In the genomic region with DNA sequence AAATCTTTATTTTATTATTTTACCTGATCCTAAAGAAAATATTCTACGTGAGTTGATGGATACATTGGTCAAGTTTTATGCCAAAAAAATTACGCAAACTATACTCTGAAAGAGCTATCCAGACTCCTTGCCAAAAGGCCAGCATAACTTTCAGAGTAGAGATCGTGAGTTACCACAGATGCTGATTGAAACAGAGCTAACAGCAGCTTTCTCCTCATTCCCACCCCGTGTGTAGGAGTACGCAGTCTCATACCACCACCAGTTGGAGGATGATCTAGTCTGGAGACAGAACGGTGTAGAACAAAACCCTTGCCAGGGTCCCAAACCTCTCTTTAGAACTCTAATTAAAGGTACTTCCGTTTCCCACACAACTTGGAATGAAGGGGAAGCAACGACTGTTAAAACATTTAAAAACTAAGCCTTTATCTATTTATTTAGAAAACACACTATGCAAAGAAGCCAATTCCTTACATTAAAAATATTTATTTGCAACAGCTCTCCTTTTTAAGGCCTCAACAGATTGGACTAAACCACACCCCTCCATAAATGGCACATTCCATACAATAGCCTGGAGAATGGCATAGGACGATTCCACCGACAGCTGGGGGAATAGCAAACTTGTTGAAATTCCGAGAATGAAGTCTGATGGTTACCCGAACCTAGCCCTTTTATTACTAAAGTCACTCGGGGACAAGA, we compare ENCODE assay signal across 8 cellular contexts. TPM values are rescaled to one million over a fixed set of nuclear protein-coding genes. Genes with fewer than 3 reads are reported as not detected.
DNase-seq lines count a peak whose midpoint lies in the region; ATAC-seq and TF ChIP-seq lines count a peak whose summit lies in the region.

No MANE protein-coding gene starts in this region.

- peak overlapping the region; percentile 98 for H3K4me3 Mint-ChIP-seq in activated CD8-positive, alpha-beta T cell treated with anti-CD3 and anti-CD28 coated beads, Interleukin-2, amount 10 ng/mL, durations not matched to agents 7 days and 5 days

- peak overlapping the region; percentile 88 for H3K27ac Mint-ChIP-seq in activated CD8-positive, alpha-beta T cell treated with anti-CD3 and anti-CD28 coated beads, Interleukin-2, amount 10 ng/mL, durations not matched to agents 7 days and 5 days

- peaks cover under 1% of the 10 kb centered on the region for H3K27me3 Mint-ChIP-seq in activated CD8-positive, alpha-beta T cell treated with anti-CD3 and anti-CD28 coated beads, Interleukin-2, amount 10 ng/mL, durations not matched to agents 7 days and 5 days (ENCODE audit: low read depth)

- peak overlapping the region; percentile 88 for H3K4me2 ChIP-seq in fibroblast of lung (ENCODE audit: extremely low read depth, insufficient read depth, low read length)

- POLR2A ChIA-PET in activated CD8-positive, alpha-beta T cell treated with anti-CD3 and anti-CD28 coated beads, Interleukin-2, amount 10 ng/mL, durations not matched to agents 7 days and 5 days (lab: Charles Lee) = interaction anchor here (0.6 to 2.0 kb wide), 11 partner anchors 11 to 116 kb away, joined by 3 to 26 read pairs (median 3); a partner anchor contains a TSS

- H3K4me1 Mint-ChIP-seq in activated CD8-positive, alpha-beta T cell treated with anti-CD3 and anti-CD28 coated beads, Interleukin-2, amount 10 ng/mL, durations not matched to agents 7 days and 5 days (ENCODE audit: low read depth) = peaks cover 50% of the 10 kb centered on the region

- H2AFZ ChIP-seq in fibroblast of lung (ENCODE audit: low read length) = no peak overlapping the region

- intact Hi-C loops in left ventricle myocardium inferior (cut with micrococcal nuclease) = no loop called here
- intact Hi-C loops in left ventricle myocardium superior (cut with micrococcal nuclease) = no loop called here

- H3K79me2 ChIP-seq in fibroblast of lung (ENCODE audit: control insufficient read depth, insufficient read depth, low read length) = peaks cover 58% of the 10 kb centered on the region

- H3K36me3 ChIP-seq in left ventricle myocardium inferior (no peaks in the 10 kb centered on the region), fibroblast of lung (ENCODE audit: control insufficient read depth, insufficient read depth, low read length) (no peaks in the 10 kb centered on the region), neutrophil (no peaks in the 10 kb centered on the region)

- no peak for ATAC-seq in left ventricle myocardium superior
- no peak for ATAC-seq in activated CD8-positive, alpha-beta T cell treated with anti-CD3 and anti-CD28 coated beads, Interleukin-2, amount 10 ng/mL, durations not matched to agents 7 days and 5 days
- ATAC-seq in HG02798 (IDR thresholded peaks at IDR 0.05; ENCODE audit: poor library complexity, unreplicated experiment) = no peak

- peaks cover 39% of the 10 kb centered on the region for H3K36me3 Mint-ChIP-seq in activated CD8-positive, alpha-beta T cell treated with anti-CD3 and anti-CD28 coated beads, Interleukin-2, amount 10 ng/mL, durations not matched to agents 7 days and 5 days (ENCODE audit: low read depth)

- H3K9me3 ChIP-seq in left ventricle myocardium inferior (replicated peaks) = no peaks in the 10 kb centered on the region
- no peaks in the 10 kb centered on the region for H3K9me3 ChIP-seq in fibroblast of lung (ENCODE audit: control insufficient read depth, insufficient read depth, low read depth, low read length)
- no peaks in the 10 kb centered on the region for H3K9me3 ChIP-seq in neutrophil

- DNase-seq in left ventricle myocardium inferior = no peak
- DNase-seq in left ventricle myocardium superior = no peak
- peak; percentile 21 for DNase-seq in NCI-H1436 treated with DMSO at 0.1 percent for 48 hours (lab: John Stamatoyannopoulos, UW)
- peak; percentile 33 for DNase-seq in activated CD8-positive, alpha-beta T cell treated with anti-CD3 and anti-CD28 coated beads, Interleukin-2, amount 10 ng/mL, durations not matched to agents 7 days and 5 days
- peak; percentile 69 to 86 for DNase-seq in fibroblast of lung (ENCODE audit: low read depth in 2 of 2)
- no peak for DNase-seq in OCI-M2 (lab: John Stamatoyannopoulos, UW; ENCODE audit: unreplicated experiment)

- H3K27me3 ChIP-seq in left ventricle myocardium inferior (ENCODE audit: low read depth) (no peaks in the 10 kb centered on the region), fibroblast of lung (ENCODE audit: control insufficient read depth, insufficient read depth, low read length) (no peaks in the 10 kb centered on the region), neutrophil (no peaks in the 10 kb centered on the region)

- CTCF ChIA-PET in activated CD8-positive, alpha-beta T cell treated with anti-CD3 and anti-CD28 coated beads, Interleukin-2, amount 10 ng/mL, durations not matched to agents 7 days and 5 days (lab: Charles Lee) = interaction anchor here (0.7 to 2.2 kb wide), 7 partner anchors 16 to 116 kb away, joined by 3 to 12 read pairs (median 3); a partner anchor contains a TSS

- peak overlapping the region; percentile 98 for H3K27ac ChIP-seq in left ventricle myocardium inferior (replicated peaks)
- H3K27ac ChIP-seq in fibroblast of lung (ENCODE audit: insufficient read depth, low read length) = peak overlapping the region; percentile 93
- peak overlapping the region; percentile 89 for H3K27ac ChIP-seq in neutrophil

- H3K4me3 ChIP-seq in left ventricle myocardium inferior = peak overlapping the region; percentile 82
- H3K4me3 ChIP-seq in fibroblast of lung (replicated peaks in 1 of 4; ENCODE audit: control extremely low read depth in 1 of 4, insufficient read depth in 1 of 4, low read depth in 3 of 4, low read length in 4 of 4) = peak overlapping the region; percentile 60 to 97 (median 78)
- H3K4me3 ChIP-seq in neutrophil (ENCODE audit: low read depth in 1 of 2, low read length in 1 of 2) = peak overlapping the region; percentile 87 to 92

- no peaks in the 10 kb centered on the region for H3K9me3 Mint-ChIP-seq in activated CD8-positive, alpha-beta T cell treated with anti-CD3 and anti-CD28 coated beads, Interleukin-2, amount 10 ng/mL, durations not matched to agents 7 days and 5 days (ENCODE audit: insufficient read depth)

- TF ChIP-seq CTCF in left ventricle myocardium inferior (IDR thresholded peaks at IDR 0.05; ENCODE audit: borderline replicate concordance) (no peak), fibroblast of lung (conservative IDR thresholded peaks at IDR 0.05 in 1 of 2, IDR thresholded peaks at IDR 0.05 in 1 of 2; ENCODE audit: low read depth in 1 of 2, low read length in 2 of 2) (no peak), neutrophil (IDR thresholded peaks at IDR 0.05) (no peak)

- H3K9ac ChIP-seq in fibroblast of lung (ENCODE audit: insufficient read depth, low read length) = peak overlapping the region; percentile 86

- H3K4me1 ChIP-seq in left ventricle myocardium inferior (peaks cover 55% of the 10 kb centered on the region), fibroblast of lung (ENCODE audit: control insufficient read depth, extremely low read depth, insufficient read depth, low read length) (peaks cover 5% of the 10 kb centered on the region), neutrophil (ENCODE audit: control insufficient read depth in 1 of 2, insufficient read depth in 1 of 2, low read depth in 1 of 2, low read length in 1 of 2) (peaks cover 12 to 15% of the 10 kb centered on the region in 2 experiments)

- H4K20me1 ChIP-seq in fibroblast of lung (ENCODE audit: control insufficient read depth, extremely low read depth, insufficient read depth, low read length) = peaks cover 2% of the 10 kb centered on the region

RNA-seq across cellular contexts. Expression of a gene that starts 1.4 kb away (rescaled TPM):
- total RNA-seq in left ventricle myocardium inferior (217 TPM), left ventricle myocardium superior (202 TPM), fibroblast of lung (98.1 and 113 TPM in 2 replicates)
- 100 to 1,000 TPM; 236 to 237 TPM for total RNA-seq in activated CD8-positive, alpha-beta T cell treated with anti-CD3 and anti-CD28 coated beads, Interleukin-2, amount 10 ng/mL, durations not matched to agents 7 days and 5 days
- polyA plus RNA-seq in fibroblast of lung = 113 and 137 TPM in 2 replicates
- 94.8 and 107 TPM in 2 replicates for polyA plus RNA-seq in fibroblast of lung (2012)
- 62.8 and 66.3 TPM in 2 replicates for polyA minus RNA-seq in fibroblast of lung (ENCODE audit: low replicate concordance)

RNA-seq across cellular contexts. Expression of a gene that starts 26.7 kb away (rescaled TPM):
- total RNA-seq in left ventricle myocardium inferior (13.7 TPM), left ventricle myocardium superior (14.5 TPM), fibroblast of lung (26.2 and 35.2 TPM in 2 replicates)
- total RNA-seq in activated CD8-positive, alpha-beta T cell treated with anti-CD3 and anti-CD28 coated beads, Interleukin-2, amount 10 ng/mL, durations not matched to agents 7 days and 5 days = 10 to 100 TPM; 42.5 to 42.7 TPM
- polyA plus RNA-seq in fibroblast of lung = 31.5 and 34.5 TPM in 2 replicates
- polyA plus RNA-seq in fibroblast of lung (2012) = 22.3 and 27.0 TPM in 2 replicates
- polyA minus RNA-seq in fibroblast of lung (ENCODE audit: low replicate concordance) = 21.4 and 25.8 TPM in 2 replicates

Comparison
In these comparisons a context has a peak if more than half of its experiments do, and no peak if none do; other contexts are left out.
1. DNase-seq: peak in NCI-H1436 treated with DMSO at 0.1 percent for 48 hours (single experiment), activated CD8-positive, alpha-beta T cell treated with anti-CD3 and anti-CD28 coated beads, Interleukin-2, amount 10 ng/mL, durations not matched to agents 7 days and 5 days (single experiment) and fibroblast of lung (2 of 2); none in left ventricle myocardium inferior (single experiment), left ventricle myocardium superior (single experiment) and OCI-M2 (single experiment).
2. Peak in every context shown above with its lines, with median percentiles within 50 percentile points of each other: H3K27ac ChIP-seq and H3K4me3 ChIP-seq.